20 cellular contexts compared by ENCODE assay signal in the genomic region with DNA sequence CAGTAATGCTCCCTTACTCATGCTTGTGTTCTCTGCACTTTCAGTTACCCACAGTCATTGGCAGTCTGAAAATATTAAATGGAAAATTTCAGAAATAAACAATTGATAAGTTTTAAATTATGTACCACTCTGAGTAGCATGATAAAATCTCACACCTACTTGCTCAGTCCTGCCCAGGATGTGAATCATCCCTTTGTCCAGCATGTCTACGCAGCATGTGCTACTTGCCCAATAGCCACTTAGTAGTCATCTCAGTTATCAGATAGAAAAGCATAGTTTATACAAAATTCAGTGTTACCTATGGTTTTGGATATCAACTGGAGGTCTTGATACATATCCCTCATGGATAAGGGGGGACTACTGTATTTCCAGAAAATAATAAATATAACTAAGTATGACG.
"Had no signal": no experiment of that assay in that cellular context is flagged by ENCODE, and none has a peak within 500 bp of the region (broad histone marks: within the 10 kb centered on the region; RNA-seq: fewer than 3 reads in every experiment).

No MANE protein-coding gene starts in this region.

- H3K4me1 ChIP-seq: gastroesophageal sphincter, left ventricle myocardium inferior, sigmoid colon, testis, vagina had no signal

- H3K36me3 ChIP-seq: gastroesophageal sphincter, left ventricle myocardium inferior, sigmoid colon, vagina had no signal

- H3K27me3 ChIP-seq: gastroesophageal sphincter, sigmoid colon, testis, vagina had no signal

- H3K9me3 ChIP-seq: gastroesophageal sphincter, left ventricle myocardium inferior, sigmoid colon, testis, vagina had no signal

- H3K4me3 ChIP-seq: gastroesophageal sphincter, left ventricle myocardium inferior, sigmoid colon, smooth muscle cell, testis, vagina had no signal

- H3K27ac ChIP-seq: gastroesophageal sphincter, left ventricle myocardium inferior, sigmoid colon, testis, vagina had no signal

- DNase-seq: activated CD4-positive, alpha-beta memory T cell treated with anti-CD3 and anti-CD28 coated beads for 36 hours; activated CD4-positive, alpha-beta T cell treated with anti-CD3 and anti-CD28 coated beads for 4 hours; activated CD4-positive, CD25-positive, alpha-beta regulatory T cell; activated naive CD4-positive, alpha-beta T cell treated with Interleukin-2 at 50 U/mL for 16 hours; activated naive CD8-positive, alpha-beta T cell treated with anti-CD3 and anti-CD28 coated beads for 36 hours; activated T-cell treated with anti-CD3 and anti-CD28 coated beads, Interleukin-2, amount 50 U/mL, for 48 hours; amniotic stem cell; head of caudate nucleus; hypothalamus; left ventricle myocardium inferior; midbrain; natural killer cell; sigmoid colon; stimulated activated CD4-positive, alpha-beta T cell treated with anti-CD3 and anti-CD28 coated beads, Interleukin-15, amount 100 ng/mL, for 24 hours; testis had no signal

- ATAC-seq: esophagus mucosa; gastroesophageal sphincter; natural killer cell; stimulated activated memory B cell treated with anti-CD40 and anti-IgM and Interleukin-4, amounts not matched to agents 10 μg/mL and 1 μg/mL and 100 μg/mL, for 72 hours had no signal
